In genomic region chr7:92730808-92731207, GRCh38 we compare ENCODE assay signal across 14 cellular contexts.
DNase-seq lines count a peak whose midpoint lies in the region; ATAC-seq, FAIRE-seq and TF ChIP-seq lines count a peak whose summit lies in the region.
"Had no signal": no experiment of that assay in that cellular context is flagged by ENCODE, and none has a peak within 500 bp of the region (broad histone marks: within the 10 kb centered on the region; RNA-seq: fewer than 3 reads in every experiment).

No MANE protein-coding gene starts in this region.

- no peak overlapping the region for H3K4me3 Mint-ChIP-seq in activated CD8-positive, alpha-beta memory T cell treated with anti-CD3 and anti-CD28 coated beads, Interleukin-2, amount 10 ng/mL, durations not matched to agents 7 days and 5 days
- H3K4me3 Mint-ChIP-seq in activated T-helper 1 cell treated with anti-CD3 and anti-CD28 coated beads, Interleukin-12 subunit alpha, Interleukin-12 subunit beta, Interleukin-2, Interleukin-4 antibody, amounts not matched to agents 30 ng/mL and 10 ng/mL and 1 ng/mL, durations not matched to agents 14 hours and 24 hours and 36 hours = peak overlapping the region; percentile 23

- H3K27me3 ChIP-seq in HCT116 (ENCODE audit: insufficient read depth, low read length) (no peaks in the 10 kb centered on the region), keratinocyte (ENCODE audit: control insufficient read depth, extremely low read depth, insufficient read depth, low read length) (no peaks in the 10 kb centered on the region), mesenchymal stem cell (ENCODE audit: control insufficient read depth in 1 of 2, insufficient read depth in 1 of 2, low read length in 2 of 2) (no peaks in the 10 kb centered on the region)
- H3K27me3 ChIP-seq: pancreas, stomach had no signal

- H2BK15ac ChIP-seq in mesenchymal stem cell (ENCODE audit: low read depth, poor library complexity, severe bottlenecking) = no peak overlapping the region

- no peaks in the 10 kb centered on the region for H3K9me2 ChIP-seq in HCT116 (ENCODE audit: insufficient read depth)

- H3K27ac Mint-ChIP-seq in activated CD8-positive, alpha-beta memory T cell treated with anti-CD3 and anti-CD28 coated beads, Interleukin-2, amount 10 ng/mL, durations not matched to agents 7 days and 5 days = peak overlapping the region; percentile 62
- peak overlapping the region; percentile 92 for H3K27ac Mint-ChIP-seq in activated T-helper 1 cell treated with anti-CD3 and anti-CD28 coated beads, Interleukin-12 subunit alpha, Interleukin-12 subunit beta, Interleukin-2, Interleukin-4 antibody, amounts not matched to agents 30 ng/mL and 10 ng/mL and 1 ng/mL, durations not matched to agents 14 hours and 24 hours and 36 hours

- RAD21 ChIA-PET in HCT116 (lab: Charles Lee; ENCODE audit: low non-redundant PET in 1 of 2, low total read pairs in 2 of 2, uncharacterized antibody in 2 of 2, unreplicated experiment in 2 of 2) = no interaction called here

- 96% methylated on average over 3 of the region's 3 CpGs for WGBS in mesenchymal stem cell

- peaks cover 47% of the 10 kb centered on the region for H3K4me1 Mint-ChIP-seq in activated CD8-positive, alpha-beta memory T cell treated with anti-CD3 and anti-CD28 coated beads, Interleukin-2, amount 10 ng/mL, durations not matched to agents 7 days and 5 days
- peaks cover 76% of the 10 kb centered on the region for H3K4me1 Mint-ChIP-seq in activated T-helper 1 cell treated with anti-CD3 and anti-CD28 coated beads, Interleukin-12 subunit alpha, Interleukin-12 subunit beta, Interleukin-2, Interleukin-4 antibody, amounts not matched to agents 30 ng/mL and 10 ng/mL and 1 ng/mL, durations not matched to agents 14 hours and 24 hours and 36 hours (ENCODE audit: low read depth)

- H3K36me3 ChIP-seq in HCT116 (ENCODE audit: control insufficient read depth in 1 of 2, insufficient read depth in 2 of 2, low read length in 2 of 2) (no peaks in the 10 kb centered on the region), keratinocyte (ENCODE audit: control insufficient read depth in 2 of 2, extremely low read depth in 1 of 2, insufficient read depth in 2 of 2, low read length in 2 of 2) (peaks cover 3 to 4% of the 10 kb centered on the region in 2 experiments), mesenchymal stem cell (ENCODE audit: control insufficient read depth in 1 of 2, insufficient read depth in 2 of 2, low read depth in 1 of 2, low read length in 2 of 2) (peaks cover 0 to 3% of the 10 kb centered on the region in 2 experiments)
- H3K36me3 ChIP-seq: pancreas had no signal

- H3K4me3 ChIP-seq in HCT116 (replicated peaks in 1 of 2; ENCODE audit: low read depth in 1 of 2, low read length in 2 of 2) (no peak overlapping the region), keratinocyte (ENCODE audit: control insufficient read depth in 2 of 3, extremely low read depth in 1 of 3, insufficient read depth in 2 of 3, low read depth in 1 of 3, low read length in 3 of 3) (no peak overlapping the region), mesenchymal stem cell (ENCODE audit: insufficient read depth in 1 of 2, low read depth in 1 of 2, low read length in 2 of 2) (no peak overlapping the region)
- H3K4me3 ChIP-seq: pancreas, stomach had no signal

- H3K14ac ChIP-seq in mesenchymal stem cell (ENCODE audit: low read length in 2 of 2) = no peak overlapping the region

- no peak overlapping the region for H3K23ac ChIP-seq in mesenchymal stem cell (ENCODE audit: low read length in 2 of 2)

- no peak overlapping the region for H2BK120ac ChIP-seq in mesenchymal stem cell (ENCODE audit: low read depth, low read length)

- H3K79me1 ChIP-seq in mesenchymal stem cell (replicated peaks; ENCODE audit: low read length, poor library complexity, severe bottlenecking) = peaks cover 16% of the 10 kb centered on the region

- dilution Hi-C loops in keratinocyte (cut with MboI; ENCODE audit: extremely low pct_ligation_motif_present, low sequenced_read_pairs) = no loop called here

- ATAC-seq in activated CD8-positive, alpha-beta memory T cell treated with anti-CD3 and anti-CD28 coated beads, Interleukin-2, amount 10 ng/mL, durations not matched to agents 7 days and 5 days = no peak
- ATAC-seq in HCT116 = peak; percentile 37

- no peak overlapping the region for H2AFZ ChIP-seq in HCT116 (ENCODE audit: low read depth, low read length, poor library complexity, severe bottlenecking)
- no peak overlapping the region for H2AFZ ChIP-seq in keratinocyte (ENCODE audit: control insufficient read depth, low read length)
- H2AFZ ChIP-seq in mesenchymal stem cell (ENCODE audit: low read depth, low read length) = no peak overlapping the region

- H3K4me1 ChIP-seq in HCT116 (ENCODE audit: control insufficient read depth in 1 of 2, insufficient read depth in 2 of 2, low read length in 2 of 2) = peaks cover 7 to 26% of the 10 kb centered on the region in 2 experiments
- H3K4me1 ChIP-seq in keratinocyte (ENCODE audit: control insufficient read depth, extremely low read depth, insufficient read depth, low read length) = peaks cover 38% of the 10 kb centered on the region
- H3K4me1 ChIP-seq in mesenchymal stem cell (ENCODE audit: control insufficient read depth, insufficient read depth, low read depth, low read length) = peaks cover 6% of the 10 kb centered on the region
- H3K4me1 ChIP-seq: pancreas had no signal

- POLR2A ChIA-PET in HCT116 (lab: Charles Lee) = no interaction called here

- no peaks in the 10 kb centered on the region for H3K9me1 ChIP-seq in keratinocyte (ENCODE audit: control insufficient read depth, extremely low read depth, insufficient read depth, low read length)

- TF ChIP-seq CTCF in HCT116 (IDR thresholded peaks at IDR 0.05 in 2 of 3, conservative IDR thresholded peaks at IDR 0.05 in 1 of 3; ENCODE audit: borderline replicate concordance in 1 of 3, insufficient read depth in 1 of 3, low read depth in 2 of 3, low read length in 2 of 3) (no peak), keratinocyte (optimal IDR thresholded peaks at IDR 0.05 in 1 of 3, IDR thresholded peaks at IDR 0.05 in 1 of 3, conservative IDR thresholded peaks at IDR 0.05 in 1 of 3; ENCODE audit: extremely low read depth in 1 of 3, insufficient read depth in 2 of 3, low read length in 3 of 3) (no peak), GM13977 (IDR thresholded peaks at IDR 0.05; ENCODE audit: extremely low read depth, insufficient read depth, missing control alignments) (no peak)

- no peaks in the 10 kb centered on the region for H3K9me3 Mint-ChIP-seq in activated CD8-positive, alpha-beta memory T cell treated with anti-CD3 and anti-CD28 coated beads, Interleukin-2, amount 10 ng/mL, durations not matched to agents 7 days and 5 days (ENCODE audit: low read depth)
- H3K9me3 Mint-ChIP-seq in activated T-helper 1 cell treated with anti-CD3 and anti-CD28 coated beads, Interleukin-12 subunit alpha, Interleukin-12 subunit beta, Interleukin-2, Interleukin-4 antibody, amounts not matched to agents 30 ng/mL and 10 ng/mL and 1 ng/mL, durations not matched to agents 14 hours and 24 hours and 36 hours = peaks cover 10% of the 10 kb centered on the region

- CTCF ChIA-PET in activated CD8-positive, alpha-beta memory T cell treated with anti-CD3 and anti-CD28 coated beads, Interleukin-2, amount 10 ng/mL, durations not matched to agents 7 days and 5 days (lab: Charles Lee) = no interaction called here
- CTCF ChIA-PET in HCT116 (lab: Charles Lee) = interaction anchor here (0.5 kb wide), 1 partner anchor 90 kb away, joined by 3 read pairs; no protein-coding TSS in a partner anchor

- no peak for TF ChIP-seq POLR2A in HCT116 (IDR thresholded peaks at IDR 0.05; ENCODE audit: borderline replicate concordance, extremely low read depth, insufficient read depth, insufficient read length)

- DNase-seq in activated CD8-positive, alpha-beta memory T cell treated with anti-CD3 and anti-CD28 coated beads, Interleukin-2, amount 10 ng/mL, durations not matched to agents 7 days and 5 days = no peak
- DNase-seq in activated CD8-positive, alpha-beta memory T cell treated with anti-CD3 and anti-CD28 coated beads, Interleukin-2, amount 50 U/mL, for 48 hours = no peak
- no peak for DNase-seq in HCT116 (ENCODE audit: low read depth, low spot score)
- DNase-seq in activated T-helper 1 cell treated with anti-CD3 and anti-CD28 coated beads, Interleukin-12 subunit alpha, Interleukin-12 subunit beta, Interleukin-2, Interleukin-4 antibody, amounts not matched to agents 30 ng/mL and 10 ng/mL and 1 ng/mL, durations not matched to agents 14 hours and 24 hours and 36 hours (ENCODE audit: low spot score) = no peak
- no peak for DNase-seq in keratinocyte (ENCODE audit: low read depth, low spot score)
- no peak for DNase-seq in mesenchymal stem cell
- DNase-seq in putamen (ENCODE audit: low spot score) = no peak
- no peak for DNase-seq in GM13977 (ENCODE audit: low spot score)
- DNase-seq: activated CD4-positive, alpha-beta T cell treated with anti-CD3 and anti-CD28 coated beads for 1 hour; hippocampal formation; NCI-H1048; NCI-H82; pancreas; stomach had no signal

- no peaks in the 10 kb centered on the region for H4K20me1 ChIP-seq in HCT116 (ENCODE audit: insufficient read depth)
- no peaks in the 10 kb centered on the region for H4K20me1 ChIP-seq in keratinocyte (ENCODE audit: control insufficient read depth, extremely low read depth, insufficient read depth, low read length)

- FAIRE-seq in keratinocyte (lab: Jason Lieb, UNC) = peak; percentile 78
- FAIRE-seq: pancreas had no signal

- no TSS peak for BruUV-seq in HCT116 (replicated peaks; lab: Mats Ljungman, UMichigan)

- no peaks in the 10 kb centered on the region for H3K9me3 ChIP-seq in HCT116 (ENCODE audit: control insufficient read depth in 1 of 2, insufficient read depth in 1 of 2, low read depth in 1 of 2, low read length in 2 of 2)
- H3K9me3 ChIP-seq in keratinocyte (ENCODE audit: control insufficient read depth, low read depth, low read length) = no peaks in the 10 kb centered on the region
- no peaks in the 10 kb centered on the region for H3K9me3 ChIP-seq in mesenchymal stem cell (ENCODE audit: control insufficient read depth, low read length)
- H3K9me3 ChIP-seq: pancreas, stomach had no signal

- no peak for TF ChIP-seq RAD21 in HCT116 (IDR thresholded peaks at IDR 0.05; ENCODE audit: low read depth)

- no peak overlapping the region for H3K9ac ChIP-seq in HCT116 (ENCODE audit: low read length)
- no peak overlapping the region for H3K9ac ChIP-seq in keratinocyte (ENCODE audit: control insufficient read depth, extremely low read depth, insufficient read depth, low read length)
- no peak overlapping the region for H3K9ac ChIP-seq in mesenchymal stem cell (ENCODE audit: low read length)

- H2BK12ac ChIP-seq in mesenchymal stem cell (ENCODE audit: low read length in 2 of 2) = no peak overlapping the region

- H3K27me3 Mint-ChIP-seq in activated CD8-positive, alpha-beta memory T cell treated with anti-CD3 and anti-CD28 coated beads, Interleukin-2, amount 10 ng/mL, durations not matched to agents 7 days and 5 days = no peaks in the 10 kb centered on the region
- no peaks in the 10 kb centered on the region for H3K27me3 Mint-ChIP-seq in activated T-helper 1 cell treated with anti-CD3 and anti-CD28 coated beads, Interleukin-12 subunit alpha, Interleukin-12 subunit beta, Interleukin-2, Interleukin-4 antibody, amounts not matched to agents 30 ng/mL and 10 ng/mL and 1 ng/mL, durations not matched to agents 14 hours and 24 hours and 36 hours (ENCODE audit: insufficient read depth)

- H4K91ac ChIP-seq in mesenchymal stem cell (ENCODE audit: low read length) = no peak overlapping the region

- peak overlapping the region; percentile 57 for H3K4me2 ChIP-seq in HCT116 (ENCODE audit: low read length)
- peak overlapping the region; percentile 6 for H3K4me2 ChIP-seq in keratinocyte (ENCODE audit: control insufficient read depth, extremely low read depth, insufficient read depth, low read depth, low read length)
- H3K4me2 ChIP-seq in mesenchymal stem cell (ENCODE audit: low read length, poor library complexity, severe bottlenecking) = no peak overlapping the region

- peaks cover 49% of the 10 kb centered on the region for H3K36me3 Mint-ChIP-seq in activated CD8-positive, alpha-beta memory T cell treated with anti-CD3 and anti-CD28 coated beads, Interleukin-2, amount 10 ng/mL, durations not matched to agents 7 days and 5 days
- peaks cover 58% of the 10 kb centered on the region for H3K36me3 Mint-ChIP-seq in activated T-helper 1 cell treated with anti-CD3 and anti-CD28 coated beads, Interleukin-12 subunit alpha, Interleukin-12 subunit beta, Interleukin-2, Interleukin-4 antibody, amounts not matched to agents 30 ng/mL and 10 ng/mL and 1 ng/mL, durations not matched to agents 14 hours and 24 hours and 36 hours (ENCODE audit: low read depth)

- intact Hi-C loops in HCT116 (cut with micrococcal nuclease) = no loop called here
- intact Hi-C loops in activated T-helper 1 cell treated with anti-CD3 and anti-CD28 coated beads, Interleukin-12 subunit alpha, Interleukin-12 subunit beta, Interleukin-2, Interleukin-4 antibody, amounts not matched to agents 30 ng/mL and 10 ng/mL and 1 ng/mL, durations not matched to agents 14 hours and 24 hours and 36 hours (cut with micrococcal nuclease) = loop anchor here (1.0 to 2.0 kb wide), 11 partner anchors 13 to 173 kb away; no protein-coding TSS in a partner anchor

- no peak overlapping the region for H2AK5ac ChIP-seq in mesenchymal stem cell (ENCODE audit: low read length, severe bottlenecking)

- H4K8ac ChIP-seq in mesenchymal stem cell (ENCODE audit: low read length) = no peak overlapping the region

- peak overlapping the region; percentile 0; the same call in 1 of the 2 replicates for H3K27ac ChIP-seq in HCT116 (ENCODE audit: low read depth, low read length)
- peak overlapping the region; percentile 53 for H3K27ac ChIP-seq in keratinocyte (ENCODE audit: control insufficient read depth, insufficient read depth, low read length)
- no peak overlapping the region for H3K27ac ChIP-seq in mesenchymal stem cell (ENCODE audit: low read length, poor library complexity, severe bottlenecking)
- H3K27ac ChIP-seq: pancreas, stomach had no signal

- no peak overlapping the region for H3K4ac ChIP-seq in mesenchymal stem cell (ENCODE audit: low read depth in 1 of 2, low read length in 2 of 2)

- no peak overlapping the region for H2BK5ac ChIP-seq in mesenchymal stem cell (ENCODE audit: low read depth, low read length, poor library complexity, severe bottlenecking)

- H3K79me2 ChIP-seq in HCT116 (ENCODE audit: insufficient read depth, low read length) (peaks cover 50% of the 10 kb centered on the region), keratinocyte (ENCODE audit: control insufficient read depth, insufficient read depth, low read length) (peaks cover 89% of the 10 kb centered on the region)

- no peak overlapping the region for H3K18ac ChIP-seq in mesenchymal stem cell (ENCODE audit: low read depth in 1 of 2, low read length in 2 of 2)

- in situ Hi-C loops in GM13977 (cut with MboI; ENCODE audit: low pct_unique_long_range_greater_than_20kb, low sequenced_read_pairs, unreplicated experiment) = no loop called here
